In the genomic region with DNA sequence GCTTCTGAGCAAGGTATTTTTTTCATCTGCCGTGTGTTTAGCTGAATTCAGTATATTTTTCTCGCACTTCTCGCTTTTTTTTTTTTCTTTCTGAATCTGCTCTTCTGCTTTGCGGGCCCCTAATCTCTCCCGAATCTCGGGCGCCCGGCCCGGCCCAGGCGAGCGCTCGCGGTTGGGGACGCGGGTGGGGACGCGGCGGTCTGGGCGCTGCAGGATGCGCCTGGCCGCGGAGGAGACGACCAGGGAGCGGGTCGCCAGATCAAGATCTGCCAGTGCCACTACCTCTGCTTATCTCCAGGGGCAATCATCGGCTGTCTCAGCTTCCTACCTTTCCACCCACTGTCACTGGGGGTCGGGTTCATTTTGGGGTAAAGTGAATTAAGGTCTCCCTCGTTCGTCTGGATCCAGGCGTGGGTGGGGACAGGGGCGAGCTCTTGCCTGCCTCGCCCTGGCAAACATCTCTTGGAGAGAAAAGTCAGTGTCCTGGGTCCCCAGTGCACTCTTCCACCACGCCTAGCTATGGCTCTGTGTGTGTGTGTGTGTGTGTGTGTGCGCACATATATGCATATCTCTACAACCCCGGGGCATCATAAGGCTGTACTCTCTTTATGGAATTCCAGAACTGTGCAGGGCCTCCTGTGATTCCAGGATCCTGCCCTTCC, we compare ENCODE assay signal across 8 cellular contexts.
DNase-seq lines count a peak whose midpoint lies in the region; ATAC-seq and TF ChIP-seq lines count a peak whose summit lies in the region.

No MANE protein-coding gene starts in this region.

- H3K14ac ChIP-seq in neuronal stem cell (ENCODE audit: low read length) = no peak overlapping the region

- peaks cover 12% of the 10 kb centered on the region for H3K4me1 ChIP-seq in effector memory CD4-positive, alpha-beta T cell (ENCODE audit: control insufficient read depth, insufficient read depth, low read length, poor library complexity, severe bottlenecking)
- peaks cover 6 to 9% of the 10 kb centered on the region in 2 donors for H3K4me1 ChIP-seq in neuronal stem cell (ENCODE audit: control insufficient read depth in 2 of 2, insufficient read depth in 1 of 2, low read depth in 1 of 2, low read length in 2 of 2)

- peak overlapping the region; percentile 88 for H2BK15ac ChIP-seq in neuronal stem cell (ENCODE audit: low read length)

- POLR2A ChIA-PET in WTC11 (lab: Charles Lee) = interaction anchor here (0.7 to 1.0 kb wide), 2 partner anchors 31 to 573 kb away, joined by 3 read pairs; no protein-coding TSS in a partner anchor

- H3K9me3 Mint-ChIP-seq in WTC11 = no peaks in the 10 kb centered on the region

- H3K27ac ChIP-seq in effector memory CD4-positive, alpha-beta T cell (ENCODE audit: insufficient read depth, low read length, poor library complexity, severe bottlenecking) = peak overlapping the region; percentile 21
- H3K27ac ChIP-seq in neuronal stem cell (replicated peaks; ENCODE audit: low read length) = no peak overlapping the region

- TF ChIP-seq CTCF in WTC11 (IDR thresholded peaks at IDR 0.05) = no peak

- ATAC-seq in WTC11 (peak; percentile 24), HG02852 (IDR thresholded peaks at IDR 0.05; ENCODE audit: unreplicated experiment) (no peak)

- no peak overlapping the region for H2BK120ac ChIP-seq in neuronal stem cell (ENCODE audit: low read depth, low read length)

- H3K23ac ChIP-seq in neuronal stem cell (ENCODE audit: low read depth, low read length, poor library complexity) = peak overlapping the region; percentile 66

- no peaks in the 10 kb centered on the region for H3K27me3 ChIP-seq in effector memory CD4-positive, alpha-beta T cell (replicated peaks; ENCODE audit: control insufficient read depth, insufficient read depth, low read length, poor library complexity, severe bottlenecking)
- peaks cover 0 to 25% (median 11%) of the 10 kb centered on the region in 3 experiments for H3K27me3 ChIP-seq in neuronal stem cell (ENCODE audit: control insufficient read depth in 3 of 3, insufficient read depth in 3 of 3, low read depth in 1 of 3, low read length in 3 of 3)

- no peak overlapping the region for H3K27ac Mint-ChIP-seq in WTC11

- peak overlapping the region; percentile 90 for H3K4me2 ChIP-seq in neuronal stem cell (ENCODE audit: insufficient read depth, low read length, poor library complexity, severe bottlenecking)

- peak overlapping the region; percentile 62 for H2BK5ac ChIP-seq in neuronal stem cell (ENCODE audit: low read length)

- CTCF ChIA-PET in WTC11 (lab: Charles Lee) = interaction anchor here (0.8 to 1.4 kb wide), 4 partner anchors 9 to 78 kb away, joined by 3 to 8 read pairs (median 4); no protein-coding TSS in a partner anchor

- peak overlapping the region; percentile 70 for H3K4me3 ChIP-seq in effector memory CD4-positive, alpha-beta T cell (ENCODE audit: insufficient read depth, low read depth, low read length, poor library complexity, severe bottlenecking)
- H3K4me3 ChIP-seq in neuronal stem cell (ENCODE audit: low read length in 2 of 2) = peak overlapping the region in 1 of 2 donors; percentile 89

- H3K36me3 ChIP-seq in effector memory CD4-positive, alpha-beta T cell (ENCODE audit: control insufficient read depth, insufficient read depth, low read length) = no peaks in the 10 kb centered on the region
- no peaks in the 10 kb centered on the region for H3K36me3 ChIP-seq in neuronal stem cell (replicated peaks in 1 of 2; ENCODE audit: control insufficient read depth in 2 of 2, insufficient read depth in 2 of 2, low read length in 2 of 2)

- H2BK12ac ChIP-seq in neuronal stem cell (ENCODE audit: low read length) = no peak overlapping the region

- H3K27me3 Mint-ChIP-seq in WTC11 (ENCODE audit: low read depth) = peaks cover 9% of the 10 kb centered on the region

- peak overlapping the region; percentile 63 for H3K9ac ChIP-seq in neuronal stem cell (ENCODE audit: low read depth, low read length, poor library complexity)

- WGBS in neuronal stem cell (ENCODE audit: extremely low coverage in 2 of 2, insufficient read length in 2 of 2, insufficient replicate concordance in 1 of 2), 2 donors = no CpG with 5 or more reads among the region's 35 CpGs

- no peaks in the 10 kb centered on the region for H3K36me3 Mint-ChIP-seq in WTC11

- no peak overlapping the region for H2AK5ac ChIP-seq in neuronal stem cell (ENCODE audit: low read depth, low read length)

- DNase-seq in ELF-1 (ENCODE audit: low read depth, low spot score) = peak; percentile 12
- DNase-seq in WTC11 (ENCODE audit: low spot score) = peak; percentile 22
- DNase-seq in effector memory CD4-positive, alpha-beta T cell = no peak
- DNase-seq in neuronal stem cell (ENCODE audit: low spot score) = no peak
- no peak for DNase-seq in DMS114 treated with DMSO at 0.1 percent for 48 hours (lab: John Stamatoyannopoulos, UW; ENCODE audit: unreplicated experiment)
- no peak for DNase-seq in occipital lobe (lab: John Stamatoyannopoulos, UW)
- DNase-seq in anterior cingulate cortex (lab: John Stamatoyannopoulos, UW) = no peak

- no peaks in the 10 kb centered on the region for H3K9me3 ChIP-seq in effector memory CD4-positive, alpha-beta T cell (ENCODE audit: control insufficient read depth, low read length)
- no peaks in the 10 kb centered on the region for H3K9me3 ChIP-seq in neuronal stem cell (replicated peaks in 1 of 2; ENCODE audit: control insufficient read depth in 2 of 2, insufficient read depth in 1 of 2, low read depth in 1 of 2, low read length in 2 of 2)

- H4K91ac ChIP-seq in neuronal stem cell (ENCODE audit: low read depth, low read length, poor library complexity) = no peak overlapping the region

- peak overlapping the region; percentile 81 for H2AFZ ChIP-seq in neuronal stem cell (ENCODE audit: low read length)

- H3K18ac ChIP-seq in neuronal stem cell (ENCODE audit: low read length) = peak overlapping the region; percentile 59

- peaks cover 52% of the 10 kb centered on the region for H3K4me1 Mint-ChIP-seq in WTC11

- peak overlapping the region; percentile 72 for H3K4me3 Mint-ChIP-seq in WTC11

- no peaks in the 10 kb centered on the region for H3K79me1 ChIP-seq in neuronal stem cell (ENCODE audit: low read depth, low read length)

- no peak overlapping the region for H4K8ac ChIP-seq in neuronal stem cell (ENCODE audit: low read depth, low read length)

- H3K4ac ChIP-seq in neuronal stem cell (ENCODE audit: low read length) = no peak overlapping the region

TF ChIP-seq in WTC11, 78 proteins besides CTCF, POLR2A, EP300 and RAD21 (continues in another document):
- TF ChIP-seq ZNF263 (CRISPR knock-in tag; IDR thresholded peaks at IDR 0.05; ENCODE audit: low read depth) (no peak), KAT7 (CRISPR knock-in tag; IDR thresholded peaks at IDR 0.05; ENCODE audit: borderline replicate concordance) (no peak), TEAD1 (CRISPR knock-in tag; IDR thresholded peaks at IDR 0.05) (no peak), FOXJ3 (CRISPR knock-in tag; IDR thresholded peaks at IDR 0.05; ENCODE audit: borderline replicate concordance) (no peak), PRRX2 (CRISPR knock-in tag; IDR thresholded peaks at IDR 0.05) (no peak), ZNF416 (CRISPR knock-in tag; IDR thresholded peaks at IDR 0.05) (no peak), GABPB1 (CRISPR knock-in tag; IDR thresholded peaks at IDR 0.05) (no peak), NR2C2 (CRISPR knock-in tag; IDR thresholded peaks at IDR 0.05) (no peak), ZNF121 (CRISPR knock-in tag; IDR thresholded peaks at IDR 0.05) (no peak), RELA (CRISPR knock-in tag; IDR thresholded peaks at IDR 0.05; ENCODE audit: borderline replicate concordance) (no peak), JAZF1 (CRISPR knock-in tag; IDR thresholded peaks at IDR 0.05) (no peak), SMAD4 (CRISPR knock-in tag; IDR thresholded peaks at IDR 0.05) (no peak)
- TF ChIP-seq, protein P1, sequence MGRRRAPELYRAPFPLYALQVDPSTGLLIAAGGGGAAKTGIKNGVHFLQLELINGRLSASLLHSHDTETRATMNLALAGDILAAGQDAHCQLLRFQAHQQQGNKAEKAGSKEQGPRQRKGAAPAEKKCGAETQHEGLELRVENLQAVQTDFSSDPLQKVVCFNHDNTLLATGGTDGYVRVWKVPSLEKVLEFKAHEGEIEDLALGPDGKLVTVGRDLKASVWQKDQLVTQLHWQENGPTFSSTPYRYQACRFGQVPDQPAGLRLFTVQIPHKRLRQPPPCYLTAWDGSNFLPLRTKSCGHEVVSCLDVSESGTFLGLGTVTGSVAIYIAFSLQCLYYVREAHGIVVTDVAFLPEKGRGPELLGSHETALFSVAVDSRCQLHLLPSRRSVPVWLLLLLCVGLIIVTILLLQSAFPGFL (CRISPR knock-in tag; IDR thresholded peaks at IDR 0.05; ENCODE audit: borderline replicate concordance) = no peak
- TF ChIP-seq, protein P2, sequence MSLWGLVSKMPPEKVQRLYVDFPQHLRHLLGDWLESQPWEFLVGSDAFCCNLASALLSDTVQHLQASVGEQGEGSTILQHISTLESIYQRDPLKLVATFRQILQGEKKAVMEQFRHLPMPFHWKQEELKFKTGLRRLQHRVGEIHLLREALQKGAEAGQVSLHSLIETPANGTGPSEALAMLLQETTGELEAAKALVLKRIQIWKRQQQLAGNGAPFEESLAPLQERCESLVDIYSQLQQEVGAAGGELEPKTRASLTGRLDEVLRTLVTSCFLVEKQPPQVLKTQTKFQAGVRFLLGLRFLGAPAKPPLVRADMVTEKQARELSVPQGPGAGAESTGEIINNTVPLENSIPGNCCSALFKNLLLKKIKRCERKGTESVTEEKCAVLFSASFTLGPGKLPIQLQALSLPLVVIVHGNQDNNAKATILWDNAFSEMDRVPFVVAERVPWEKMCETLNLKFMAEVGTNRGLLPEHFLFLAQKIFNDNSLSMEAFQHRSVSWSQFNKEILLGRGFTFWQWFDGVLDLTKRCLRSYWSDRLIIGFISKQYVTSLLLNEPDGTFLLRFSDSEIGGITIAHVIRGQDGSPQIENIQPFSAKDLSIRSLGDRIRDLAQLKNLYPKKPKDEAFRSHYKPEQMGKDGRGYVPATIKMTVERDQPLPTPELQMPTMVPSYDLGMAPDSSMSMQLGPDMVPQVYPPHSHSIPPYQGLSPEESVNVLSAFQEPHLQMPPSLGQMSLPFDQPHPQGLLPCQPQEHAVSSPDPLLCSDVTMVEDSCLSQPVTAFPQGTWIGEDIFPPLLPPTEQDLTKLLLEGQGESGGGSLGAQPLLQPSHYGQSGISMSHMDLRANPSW (CRISPR knock-in tag; conservative IDR thresholded peaks at IDR 0.05; ENCODE audit: low read depth) = no peak

Comparison
In these comparisons a context has a peak if more than half of its experiments do, and no peak if none do; other contexts are left out.
1. DNase-seq: peak in ELF-1 (single experiment) and WTC11 (single experiment); none in effector memory CD4-positive, alpha-beta T cell (0 of 3), neuronal stem cell (single experiment), DMS114 treated with DMSO at 0.1 percent for 48 hours (single experiment), occipital lobe (single experiment) and anterior cingulate cortex (0 of 58).